Comparison of ENCODE assay signal across 18 cellular contexts in genomic region chr3:165852710-165853109, GRCh38. TPM values are rescaled to one million over a fixed set of nuclear protein-coding genes. Genes with fewer than 3 reads are reported as not detected.
"Had no signal": no experiment of that assay in that cellular context is flagged by ENCODE, and none has a peak within 500 bp of the region (broad histone marks: within the 10 kb centered on the region; RNA-seq: fewer than 3 reads in every experiment).

No MANE protein-coding gene starts in this region.

- DNase-seq: activated CD4-positive, alpha-beta T cell treated with anti-CD3 and anti-CD28 coated beads, Interleukin-2, amount 50 U/mL, for 1 hour; activated naive CD8-positive, alpha-beta T cell treated with anti-CD3 and anti-CD28 coated beads for 36 hours; hippocampal formation; kidney; left ventricle myocardium inferior; nucleus accumbens; right cardiac atrium; small intestine; stimulated activated CD4-positive, alpha-beta T cell treated with anti-CD3 and anti-CD28 coated beads, Interleukin-4, amount 100 ng/mL, for 4 hours; stimulated activated CD8-positive, alpha-beta memory T cell treated with anti-CD3 and anti-CD28 coated beads, Interleukin-4, amount 100 ng/mL, for 48 hours; stimulated activated naive CD4-positive, alpha-beta T cell treated with Interleukin-2 at 50 U/mL for 16 hours; substantia nigra; transverse colon had no signal

- H3K27ac ChIP-seq: epithelial cell of prostate, left ventricle myocardium inferior, transverse colon had no signal

- ATAC-seq: activated CD4-positive, CD25-positive, alpha-beta regulatory T cell treated with anti-CD3 and anti-CD28 coated beads, Interleukin-2, amount 50 U/mL, for 24 hours; natural killer cell treated with Interleukin-12 subunit alpha and Interleukin-12 subunit beta and Interleukin-15 and Interleukin-18, amount 100 ng/mL, for 72 hours; right cardiac atrium had no signal

- H3K9me3 ChIP-seq: left ventricle myocardium inferior, transverse colon had no signal

- H3K4me3 ChIP-seq: left ventricle myocardium inferior, transverse colon had no signal

- H3K36me3 ChIP-seq: left ventricle myocardium inferior, transverse colon had no signal

- H3K4me1 ChIP-seq: left ventricle myocardium inferior, transverse colon had no signal

- H3K27me3 ChIP-seq: transverse colon had no signal

RNA-seq across cellular contexts. Expression of gene BCHE, which starts 15.5 kb away (rescaled TPM):
- total RNA-seq: activated CD8-positive, alpha-beta memory T cell treated with anti-CD3 and anti-CD28 coated beads for 36 hours; activated naive CD8-positive, alpha-beta T cell treated with anti-CD3 and anti-CD28 coated beads for 36 hours; activated T-helper 1 cell treated with anti-CD3 and anti-CD28 coated beads, Interleukin-12 subunit alpha, Interleukin-12 subunit beta, Interleukin-2, Interleukin-4 antibody, amounts not matched to agents 30 ng/mL and 10 ng/mL and 1 ng/mL, durations not matched to agents 14 hours and 24 hours and 36 hours; natural killer cell treated with Interleukin-12 subunit alpha and Interleukin-12 subunit beta and Interleukin-15 and Interleukin-18, amount 100 ng/mL, for 72 hours had no signal
